In genomic region chr18:40956213-40956612, GRCh38 we compare ENCODE assay signal across 29 cellular contexts.
"Had no signal": no experiment of that assay in that cellular context is flagged by ENCODE, and none has a peak within 500 bp of the region (broad histone marks: within the 10 kb centered on the region; RNA-seq: fewer than 3 reads in every experiment).

No MANE protein-coding gene starts in this region.

- H3K27me3 ChIP-seq: esophagus squamous epithelium, heart right ventricle, sigmoid colon, stomach, thyroid gland, vagina had no signal

- DNase-seq: dermis blood vessel endothelial cell; effector memory CD8-positive, alpha-beta T cell; erythroblast; esophagus squamous epithelium; foreskin melanocyte; glutamatergic neuron; heart right ventricle; hypothalamus; immature natural killer cell; islet precursor cell; kidney glomerular epithelial cell; left colon; left ventricle myocardium inferior; lower lobe of right lung; nucleus accumbens; psoas muscle; right cardiac atrium; sigmoid colon; stimulated activated CD4-positive, alpha-beta T cell treated with anti-CD3 and anti-CD28 coated beads, Interleukin-2, amount 100 ng/mL, for 24 hours; stimulated activated CD4-positive, alpha-beta T cell treated with anti-CD3 and anti-CD28 coated beads, Interleukin-4, amount 100 ng/mL, for 24 hours; stimulated activated naive CD4-positive, alpha-beta T cell treated with Interleukin-2 at 50 U/mL for 16 hours; stomach; thyroid gland; trophoblast cell had no signal

- H3K4me3 ChIP-seq: coronary artery, esophagus squamous epithelium, heart right ventricle, left ventricle myocardium inferior, lower lobe of right lung, psoas muscle, sigmoid colon, stomach, thyroid gland, vagina had no signal

- H3K27me3 Mint-ChIP-seq: effector memory CD8-positive, alpha-beta T cell; natural killer cell treated with Interleukin-12 subunit alpha and Interleukin-12 subunit beta and Interleukin-15 and Interleukin-18, amount 100 ng/mL, for 72 hours had no signal

- H3K36me3 Mint-ChIP-seq: immature natural killer cell; natural killer cell treated with Interleukin-12 subunit alpha and Interleukin-12 subunit beta and Interleukin-15 and Interleukin-18, amount 100 ng/mL, for 72 hours; stimulated activated effector memory CD8-positive, alpha-beta T cell treated with anti-CD3 and anti-CD28 coated beads, Interleukin-12 subunit alpha, Interleukin-12 subunit beta, amount 100 ng/mL, for 72 hours had no signal

- H3K36me3 ChIP-seq: esophagus squamous epithelium, heart right ventricle, left ventricle myocardium inferior, lower lobe of right lung, sigmoid colon, stomach, thyroid gland, vagina had no signal

- FAIRE-seq: endometrium had no signal

- H3K27ac Mint-ChIP-seq: effector memory CD8-positive, alpha-beta T cell; immature natural killer cell; natural killer cell treated with Interleukin-12 subunit alpha and Interleukin-12 subunit beta and Interleukin-15 and Interleukin-18, amount 100 ng/mL, for 72 hours; stimulated activated effector memory CD8-positive, alpha-beta T cell treated with anti-CD3 and anti-CD28 coated beads, Interleukin-12 subunit alpha, Interleukin-12 subunit beta, amount 100 ng/mL, for 72 hours had no signal

- H3K27ac ChIP-seq: coronary artery, esophagus squamous epithelium, heart right ventricle, left ventricle myocardium inferior, lower lobe of right lung, psoas muscle, sigmoid colon, stomach, thyroid gland, vagina had no signal

- ATAC-seq: effector memory CD8-positive, alpha-beta T cell; heart right ventricle; left colon; lower lobe of right lung; natural killer cell treated with Interleukin-12 subunit alpha and Interleukin-12 subunit beta and Interleukin-15 and Interleukin-18, amount 100 ng/mL, for 72 hours; psoas muscle; right cardiac atrium; stimulated activated effector memory CD8-positive, alpha-beta T cell treated with anti-CD3 and anti-CD28 coated beads, Interleukin-12 subunit alpha, Interleukin-12 subunit beta, amount 100 ng/mL, for 72 hours had no signal

- H3K4me3 Mint-ChIP-seq: effector memory CD8-positive, alpha-beta T cell; immature natural killer cell; natural killer cell treated with Interleukin-12 subunit alpha and Interleukin-12 subunit beta and Interleukin-15 and Interleukin-18, amount 100 ng/mL, for 72 hours; stimulated activated effector memory CD8-positive, alpha-beta T cell treated with anti-CD3 and anti-CD28 coated beads, Interleukin-12 subunit alpha, Interleukin-12 subunit beta, amount 100 ng/mL, for 72 hours had no signal

- H3K9me3 ChIP-seq: esophagus squamous epithelium, left ventricle myocardium inferior, lower lobe of right lung, psoas muscle, sigmoid colon, stomach, thyroid gland, vagina had no signal

- H3K4me1 ChIP-seq: esophagus squamous epithelium, heart right ventricle, left ventricle myocardium inferior, lower lobe of right lung, psoas muscle, sigmoid colon, stomach, thyroid gland, vagina had no signal

- H3K4me1 Mint-ChIP-seq: immature natural killer cell; stimulated activated effector memory CD8-positive, alpha-beta T cell treated with anti-CD3 and anti-CD28 coated beads, Interleukin-12 subunit alpha, Interleukin-12 subunit beta, amount 100 ng/mL, for 72 hours had no signal
